15 cellular contexts compared by ENCODE assay signal in genomic region chr7:151374139-151374538, GRCh38. TPM values are rescaled to one million over a fixed set of nuclear protein-coding genes. Genes with fewer than 3 reads are reported as not detected.
"Had no signal": no experiment of that assay in that cellular context is flagged by ENCODE, and none has a peak within 500 bp of the region (broad histone marks: within the 10 kb centered on the region; RNA-seq: fewer than 3 reads in every experiment).

No MANE protein-coding gene starts in this region.

- H3K27me3 ChIP-seq: left lung, pancreas, stomach, tibial artery had no signal

- H3K4me1 ChIP-seq: left lung, pancreas, stomach had no signal

- ATAC-seq: left lung, pancreas had no signal

- FAIRE-seq: endothelial cell of umbilical vein, pancreas had no signal

- H3K4me3 ChIP-seq: left lung, pancreas, stomach, tibial artery had no signal

- DNase-seq: activated B cell treated with CpG ODN at 0.5 μM for 24 hours; activated CD4-positive, alpha-beta T cell treated with anti-CD3 and anti-CD28 coated beads, Interleukin-2, amount 50 U/mL, for 1 hour; activated gamma-delta T cell treated with Interleukin-2 at 50 U/mL for 16 hours; activated naive CD8-positive, alpha-beta T cell treated with anti-CD3 and anti-CD28 coated beads for 36 hours; activated T-cell treated with anti-CD3 and anti-CD28 coated beads, Interleukin-2, amount 50 U/mL, for 24 hours; foreskin melanocyte; islet precursor cell; stimulated activated CD4-positive, alpha-beta T cell treated with anti-CD3 and anti-CD28 coated beads, Interleukin-4, amount 100 ng/mL, for 4 hours; stomach; tibial artery had no signal

- H3K9me3 ChIP-seq: left lung, pancreas, stomach, tibial artery had no signal

- H3K27ac ChIP-seq: left lung, pancreas, stomach, tibial artery had no signal

RNA-seq across cellular contexts. Expression of gene WDR86, which starts 35.7 kb away (rescaled TPM):
- total RNA-seq: activated CD8-positive, alpha-beta memory T cell treated with anti-CD3 and anti-CD28 coated beads for 36 hours; activated naive CD8-positive, alpha-beta T cell treated with anti-CD3 and anti-CD28 coated beads for 36 hours; endothelial cell of umbilical vein; T-helper 1 cell treated with Interleukin-12 subunit alpha and Interleukin-12 subunit beta and Interleukin-4 antibody, amounts not matched to agents 30 ng/mL and 1 ng/mL, for 36 hours had no signal
- polyA plus RNA-seq: endothelial cell of umbilical vein had no signal
